ENCODE assay signal across 14 cellular contexts in genomic region chr4:78596111-78596742, GRCh38. TPM values are rescaled to one million over a fixed set of nuclear protein-coding genes. Genes with fewer than 3 reads are reported as not detected.
"Had no signal": no experiment of that assay in that cellular context is flagged by ENCODE, and none has a peak within 500 bp of the region (broad histone marks: within the 10 kb centered on the region; RNA-seq: fewer than 3 reads in every experiment).

No MANE protein-coding gene starts in this region.

- H3K4me3 ChIP-seq: tibial nerve, vagina had no signal

- ATAC-seq: activated CD4-positive, CD25-positive, alpha-beta regulatory T cell treated with anti-CD3 and anti-CD28 coated beads, Interleukin-2, amount 50 U/mL, for 24 hours; activated CD8-positive, alpha-beta T cell treated with anti-CD3 and anti-CD28 coated beads, Interleukin-2, amount 10 ng/mL, durations not matched to agents 7 days and 5 days; natural killer cell treated with Interleukin-12 subunit alpha and Interleukin-12 subunit beta and Interleukin-15 and Interleukin-18, amount 100 ng/mL, for 72 hours; stimulated activated naive CD8-positive, alpha-beta T cell treated with anti-CD3 and anti-CD28 coated beads, Interleukin-15, Interleukin-2, amounts not matched to agents 100 U/mL and 50 U/mL, for 24 hours had no signal

- H3K4me1 ChIP-seq: vagina had no signal

- H3K27me3 ChIP-seq: tibial nerve, vagina had no signal

- DNase-seq: activated CD4-positive, alpha-beta T cell treated with anti-CD3 and anti-CD28 coated beads, Interleukin-2, amount 10 ng/mL, durations not matched to agents 7 days and 5 days; activated CD8-positive, alpha-beta T cell treated with anti-CD3 and anti-CD28 coated beads, Interleukin-2, amount 10 ng/mL, durations not matched to agents 7 days and 5 days; activated naive CD4-positive, alpha-beta T cell treated with Interleukin-2 at 50 U/mL for 16 hours; activated naive CD8-positive, alpha-beta T cell treated with anti-CD3 and anti-CD28 coated beads, Interleukin-2, amount 10 ng/mL, durations not matched to agents 7 days and 5 days; activated T-cell treated with anti-CD3 and anti-CD28 coated beads, Interleukin-2, amount 50 U/mL, for 24 hours; amygdala; caudate nucleus; posterior cingulate gyrus; stimulated activated naive CD8-positive, alpha-beta T cell treated with anti-CD3 and anti-CD28 coated beads, Interleukin-15, Interleukin-2, amounts not matched to agents 100 U/mL and 50 U/mL, for 24 hours had no signal

- H3K36me3 ChIP-seq: vagina had no signal

- H3K9me3 ChIP-seq: tibial nerve, vagina had no signal

- H3K27ac ChIP-seq: tibial nerve, vagina had no signal

RNA-seq across cellular contexts. Expression of gene ANXA3, which starts 44.7 kb away (rescaled TPM):
- total RNA-seq: activated T-helper 2 cell treated with anti-CD3 and anti-CD28 coated beads, Interferon-gamma antibody, Interleukin-2, Interleukin-4, amounts not matched to agents 10 μg/mL and 5 μg/mL and 100 μg/mL, durations not matched to agents 14 hours and 24 hours and 36 hours had no signal
